1 cellular context compared by ENCODE assay signal in the genomic region with DNA sequence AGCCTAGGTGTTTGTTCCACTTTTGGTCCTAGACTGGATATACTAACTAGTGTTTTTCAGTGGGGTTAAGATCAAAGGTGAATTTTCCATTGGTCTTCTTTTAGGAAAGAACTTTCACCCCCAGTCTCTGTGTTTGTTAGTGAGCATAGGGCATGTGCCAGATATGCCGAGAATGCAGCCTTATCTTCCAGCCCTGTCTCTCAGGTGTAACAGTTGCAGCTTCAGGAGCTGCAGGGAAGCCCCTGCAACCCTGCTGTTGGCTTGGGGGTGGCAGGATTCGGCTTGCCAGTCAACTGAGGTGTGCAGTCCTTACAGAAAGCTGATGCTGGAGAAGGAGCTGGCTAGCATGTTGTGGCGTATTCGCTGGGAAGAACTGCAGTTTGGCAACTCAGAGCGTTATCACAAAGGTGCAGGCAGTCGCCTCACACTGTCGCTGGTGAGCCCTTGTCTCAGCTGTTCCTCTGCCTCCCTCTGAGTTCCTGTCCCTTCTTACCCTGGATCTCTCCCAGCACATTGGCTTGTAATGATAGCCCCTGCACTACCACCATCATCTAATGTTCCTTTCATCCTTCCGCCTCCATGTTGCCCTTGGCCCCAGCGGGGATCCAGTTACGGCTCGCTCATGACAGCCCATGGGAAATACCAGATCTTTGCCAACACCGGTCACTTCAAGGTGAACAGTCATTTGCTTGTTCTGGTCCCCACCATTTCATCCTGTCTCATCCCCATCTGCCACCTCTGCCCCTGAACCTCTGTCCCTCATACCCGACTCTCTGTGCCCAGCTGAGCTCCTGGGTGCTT.
TF ChIP-seq lines count a peak whose summit lies in the region.

No MANE protein-coding gene starts in this region.

TF ChIP-seq in liver, 16 proteins besides CTCF, POLR2A, EP300 and RAD21 (continued from another document):
- TF ChIP-seq REST (IDR thresholded peaks at IDR 0.05), result peak; percentile 46
- TF ChIP-seq, protein P1, sequence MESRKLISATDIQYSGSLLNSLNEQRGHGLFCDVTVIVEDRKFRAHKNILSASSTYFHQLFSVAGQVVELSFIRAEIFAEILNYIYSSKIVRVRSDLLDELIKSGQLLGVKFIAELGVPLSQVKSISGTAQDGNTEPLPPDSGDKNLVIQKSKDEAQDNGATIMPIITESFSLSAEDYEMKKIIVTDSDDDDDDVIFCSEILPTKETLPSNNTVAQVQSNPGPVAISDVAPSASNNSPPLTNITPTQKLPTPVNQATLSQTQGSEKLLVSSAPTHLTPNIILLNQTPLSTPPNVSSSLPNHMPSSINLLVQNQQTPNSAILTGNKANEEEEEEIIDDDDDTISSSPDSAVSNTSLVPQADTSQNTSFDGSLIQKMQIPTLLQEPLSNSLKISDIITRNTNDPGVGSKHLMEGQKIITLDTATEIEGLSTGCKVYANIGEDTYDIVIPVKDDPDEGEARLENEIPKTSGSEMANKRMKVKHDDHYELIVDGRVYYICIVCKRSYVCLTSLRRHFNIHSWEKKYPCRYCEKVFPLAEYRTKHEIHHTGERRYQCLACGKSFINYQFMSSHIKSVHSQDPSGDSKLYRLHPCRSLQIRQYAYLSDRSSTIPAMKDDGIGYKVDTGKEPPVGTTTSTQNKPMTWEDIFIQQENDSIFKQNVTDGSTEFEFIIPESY (IDR thresholded peaks at IDR 0.05), result no peak
- peak; percentile 59 for TF ChIP-seq YY1 (IDR thresholded peaks at IDR 0.05)
- TF ChIP-seq HNF4A (conservative IDR thresholded peaks at IDR 0.05), result peak; percentile 86 to 88
- peak; percentile 78 to 85 for TF ChIP-seq RXRA (IDR thresholded peaks at IDR 0.05)
- TF ChIP-seq NR2F2 (IDR thresholded peaks at IDR 0.05), result peak; percentile 27
- TF ChIP-seq FOXA2 (IDR thresholded peaks at IDR 0.05), result no peak
